Comparison of ENCODE assay signal across 9 cellular contexts in genomic region chr6:116218172-116218633, GRCh38. TPM values are rescaled to one million over a fixed set of nuclear protein-coding genes. Genes with fewer than 3 reads are reported as not detected.
A peak's percentile ranks its signal among the peaks of the same experiment; 100 is the strongest.
DNase-seq lines count a peak whose midpoint lies in the region; ATAC-seq and TF ChIP-seq lines count a peak whose summit lies in the region.
"Had no signal": no experiment of that assay in that cellular context is flagged by ENCODE, and none has a peak within 500 bp of the region (broad histone marks: within the 10 kb centered on the region; RNA-seq: fewer than 3 reads in every experiment).

No MANE protein-coding gene starts in this region.

- TF ChIP-seq CTCF in endodermal cell (conservative IDR thresholded peaks at IDR 0.05), result peak; percentile 75

- no peaks in the 10 kb centered on the region for H3K27me3 Mint-ChIP-seq in endodermal cell (ENCODE audit: insufficient read depth)

- no peak overlapping the region for H3K27ac Mint-ChIP-seq in endodermal cell

- peaks cover 19% of the 10 kb centered on the region for H3K4me1 Mint-ChIP-seq in endodermal cell

- 68 to 81% methylated on average over 2 to 3 of the region's 3 CpGs for WGBS in endodermal cell (ENCODE audit: insufficient coverage in 1 of 2, insufficient read length in 1 of 2), 2 experiments

- ATAC-seq in GM19467 (IDR thresholded peaks at IDR 0.05; ENCODE audit: unreplicated experiment) (no peak), HG03378 (IDR thresholded peaks at IDR 0.05; ENCODE audit: unreplicated experiment) (no peak)

- H3K4me3 ChIP-seq in endodermal cell (ENCODE audit: low read length), result no peak overlapping the region

- H3K9ac ChIP-seq in endodermal cell (ENCODE audit: extremely low read depth, low read length, poor library complexity, severe bottlenecking), result no peak overlapping the region

- H3K27me3 ChIP-seq in endodermal cell (ENCODE audit: control insufficient read depth, insufficient read depth, low read length, poor library complexity, severe bottlenecking), result no peaks in the 10 kb centered on the region

- no peak overlapping the region for H3K27ac ChIP-seq in endodermal cell (ENCODE audit: low read depth, low read length)

- H3K4me3 Mint-ChIP-seq in endodermal cell, result no peak overlapping the region

- peak; percentile 48 for DNase-seq in NOMO-1 treated with DMSO at 0.1 percent for 48 hours (lab: John Stamatoyannopoulos, UW; ENCODE audit: unreplicated experiment)
- no peak for DNase-seq in NOMO-1 treated with dmso at 0.1 percent for 144 hours (lab: John Stamatoyannopoulos, UW; ENCODE audit: unreplicated experiment)
- peak; percentile 18 for DNase-seq in NCI-H526 treated with DMSO at 0.1 percent for 48 hours (lab: John Stamatoyannopoulos, UW)
- DNase-seq in endodermal cell, result no peak
- peak; percentile 84 for DNase-seq in superior temporal gyrus (ENCODE audit: extremely low spot score)
- DNase-seq in NCI-H524 treated with DMSO at 0.1 percent for 48 hours (lab: John Stamatoyannopoulos, UW), result no peak
- DNase-seq: effector CD4-positive, alpha-beta T cell had no signal

- H3K36me3 ChIP-seq in endodermal cell (ENCODE audit: control insufficient read depth, insufficient read depth, low read length), result peaks cover 11% of the 10 kb centered on the region

- peaks cover 7% of the 10 kb centered on the region for H3K4me1 ChIP-seq in endodermal cell (ENCODE audit: control insufficient read depth, insufficient read depth, low read length)

- no peaks in the 10 kb centered on the region for H3K9me3 ChIP-seq in endodermal cell (ENCODE audit: control insufficient read depth, low read length)

- H3K9me3 Mint-ChIP-seq in endodermal cell, result no peaks in the 10 kb centered on the region

- peaks cover 10% of the 10 kb centered on the region for H3K36me3 Mint-ChIP-seq in endodermal cell (ENCODE audit: low read depth)

RNA-seq across cellular contexts. Expression of gene TSPYL4, which starts 35.7 kb away (rescaled TPM):
- 10 to 100 TPM; 27.1 to 27.2 TPM for total RNA-seq in endodermal cell
- 43.8 TPM for polyA plus RNA-seq in endodermal cell (2013, experiment 1 of 2)
- polyA plus RNA-seq in endodermal cell (2013, experiment 2 of 2), result 40.6 TPM

Comparison
In these comparisons a context has a peak if more than half of its experiments do, and no peak if none do; other contexts are left out.
1. DNase-seq: peak in NOMO-1 treated with DMSO at 0.1 percent for 48 hours (single experiment), NCI-H526 treated with DMSO at 0.1 percent for 48 hours (single experiment) and superior temporal gyrus (single experiment); none in NOMO-1 treated with dmso at 0.1 percent for 144 hours (single experiment), endodermal cell (single experiment) and NCI-H524 treated with DMSO at 0.1 percent for 48 hours (single experiment).